Comparison of ENCODE assay signal across 18 cellular contexts in genomic region chr10:120017731-120018130, GRCh38.
"Had no signal": no experiment of that assay in that cellular context is flagged by ENCODE, and none has a peak within 500 bp of the region (broad histone marks: within the 10 kb centered on the region; RNA-seq: fewer than 3 reads in every experiment).

No MANE protein-coding gene starts in this region.

- H3K4me1 ChIP-seq: left lung, lower lobe of right lung, right lobe of liver, uterus had no signal

- DNase-seq: activated B cell treated with CpG ODN at 0.5 μM for 24 hours; activated CD8-positive, alpha-beta memory T cell treated with anti-CD3 and anti-CD28 coated beads, Interleukin-2, amount 10 ng/mL, durations not matched to agents 7 days and 5 days; activated CD8-positive, alpha-beta T cell treated with anti-CD3 and anti-CD28 coated beads, Interleukin-2, amount 10 ng/mL, durations not matched to agents 7 days and 5 days; activated naive CD4-positive, alpha-beta T cell; activated T-cell treated with anti-CD3 and anti-CD28 coated beads, Interleukin-2, amount 50 U/mL, for 48 hours; esophagus squamous epithelium; kidney glomerular epithelial cell; left lung; lower lobe of right lung; mucosa of descending colon; right lobe of liver; stimulated activated CD4-positive, alpha-beta T cell treated with anti-CD3 and anti-CD28 coated beads, Interleukin-12 subunit alpha, Interleukin-12 subunit beta, amount 100 ng/mL, for 4 hours; stimulated activated CD4-positive, alpha-beta T cell treated with anti-CD3 and anti-CD28 coated beads, Interleukin-4, amount 100 ng/mL, for 1 hour; uterus had no signal

- H3K27me3 ChIP-seq: neutrophil, right lobe of liver, uterus had no signal

- H3K9me3 ChIP-seq: esophagus squamous epithelium, left lung, lower lobe of right lung, mucosa of descending colon, neutrophil, right lobe of liver, uterus had no signal

- ATAC-seq: activated CD8-positive, alpha-beta memory T cell treated with anti-CD3 and anti-CD28 coated beads, Interleukin-2, amount 10 ng/mL, durations not matched to agents 7 days and 5 days; activated CD8-positive, alpha-beta T cell treated with anti-CD3 and anti-CD28 coated beads, Interleukin-2, amount 10 ng/mL, durations not matched to agents 7 days and 5 days; activated naive CD4-positive, alpha-beta T cell treated with anti-CD3 and anti-CD28 coated beads, Interleukin-2, amount 50 U/mL, for 72 hours; left lung; lower lobe of right lung; mucosa of descending colon; right lobe of liver; stimulated activated effector memory CD8-positive, alpha-beta T cell treated with anti-CD3 and anti-CD28 coated beads, Interleukin-12 subunit alpha, Interleukin-12 subunit beta, amount 100 ng/mL, for 72 hours had no signal

- H3K27ac ChIP-seq: esophagus squamous epithelium, left lung, lower lobe of right lung, neutrophil, right lobe of liver, skin epidermis, uterus had no signal

- H3K36me3 ChIP-seq: esophagus squamous epithelium, left lung, lower lobe of right lung, neutrophil, right lobe of liver, uterus had no signal

- H3K4me3 ChIP-seq: esophagus squamous epithelium, left lung, lower lobe of right lung, mucosa of descending colon, right lobe of liver, skin epidermis, uterus had no signal
